20 cellular contexts compared by ENCODE assay signal in the genomic region with DNA sequence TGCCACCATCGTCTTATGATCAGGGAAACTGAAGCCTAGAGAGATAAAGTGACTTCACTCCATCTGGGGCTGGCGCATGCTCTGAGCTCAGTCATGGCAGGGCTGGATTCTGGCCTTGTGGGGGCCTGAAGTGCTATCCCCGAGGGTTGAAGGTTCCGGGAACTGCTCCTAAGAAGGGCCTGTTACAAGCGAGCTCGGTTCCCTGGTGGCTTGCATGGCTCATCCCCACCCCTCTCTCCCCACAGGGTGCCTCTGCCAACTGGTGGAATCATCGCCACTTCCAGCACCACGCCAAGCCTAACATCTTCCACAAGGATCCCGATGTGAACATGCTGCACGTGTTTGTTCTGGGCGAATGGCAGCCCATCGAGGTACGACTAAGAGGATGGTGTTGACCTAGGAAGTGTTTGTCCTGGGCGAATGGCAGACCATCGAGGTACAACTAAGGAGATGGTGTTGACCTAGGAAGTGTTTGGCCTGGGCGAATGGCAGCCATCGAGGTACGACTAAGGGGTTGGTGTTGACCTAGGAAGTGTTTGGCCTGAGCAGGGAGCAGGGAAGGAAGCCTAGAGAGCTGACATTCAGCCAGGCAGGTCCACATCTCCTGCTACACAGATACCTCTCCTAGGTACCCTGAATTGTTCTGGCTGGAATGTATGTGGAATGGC. TPM values are rescaled to one million over a fixed set of nuclear protein-coding genes. Genes with fewer than 3 reads are reported as not detected.
DNase-seq lines count a peak whose midpoint lies in the region; ATAC-seq, FAIRE-seq and TF ChIP-seq lines count a peak whose summit lies in the region.
"Had no signal": no experiment of that assay in that cellular context is flagged by ENCODE, and none has a peak within 500 bp of the region (broad histone marks: within the 10 kb centered on the region; RNA-seq: fewer than 3 reads in every experiment).

No MANE protein-coding gene starts in this region.

- H3K27me3 Mint-ChIP-seq in GM23338 (ENCODE audit: insufficient read depth, low read depth, poor library complexity) (peaks cover 11% of the 10 kb centered on the region), neural crest cell (ENCODE audit: low read depth) (no peaks in the 10 kb centered on the region)

- BruUV-seq in Panc1 (replicated peaks; lab: Mats Ljungman, UMichigan): TSS peak; percentile 29
- BruUV-seq in K562 (replicated peaks; lab: Mats Ljungman, UMichigan): no TSS peak

- POLR2A ChIA-PET in Panc1 (lab: Charles Lee) (no interaction called here), K562 (lab: Yijun Ruan, JAX) (interaction anchor here (0.9 kb wide), 1 partner anchor 14 kb away, joined by 3 read pairs; no protein-coding TSS in a partner anchor)

- H3K27ac ChIP-seq in GM23338 (ENCODE audit: low read depth) (no peak overlapping the region), Panc1 (ENCODE audit: low read length) (no peak overlapping the region), K562 (ENCODE audit: extremely low read depth, low read depth, low read length) (no peak overlapping the region)
- H3K27ac ChIP-seq: BLaER1 treated with 17β-estradiol and CSF1 and Interleukin-3, amounts not matched to agents 10 nM and 100 nM had no signal

- WGBS in K562 (ENCODE audit: insufficient coverage, low coverage, missing lambda C conversion rate): 91% methylated on average over 18 of the region's 18 CpGs

- H3K9me2 ChIP-seq in GM23338 (ENCODE audit: insufficient read depth): no peaks in the 10 kb centered on the region

- in situ Hi-C loops in Panc1 (cut with HindIII; ENCODE audit: low pct_unique_long_range_greater_than_20kb, low sequenced_read_pairs) (no loop called here), K562 (cut with MboI) (no loop called here)

- H3K27me3 ChIP-seq in GM23338 (ENCODE audit: insufficient read depth): no peaks in the 10 kb centered on the region
- H3K27me3 ChIP-seq in Panc1 (ENCODE audit: control insufficient read depth, insufficient read depth, low read length): no peaks in the 10 kb centered on the region
- no peaks in the 10 kb centered on the region for H3K27me3 ChIP-seq in K562 (ENCODE audit: control insufficient read depth in 2 of 2, insufficient read depth in 2 of 2, low read length in 2 of 2)
- H3K27me3 ChIP-seq: BLaER1 treated with 17β-estradiol and CSF1 and Interleukin-3, amounts not matched to agents 10 nM and 100 nM had no signal

- TF ChIP-seq CTCF in GM23338 (conservative IDR thresholded peaks at IDR 0.05; ENCODE audit: low read depth in 2 of 2): no peak
- TF ChIP-seq CTCF in Panc1 (IDR thresholded peaks at IDR 0.05): no peak
- TF ChIP-seq CTCF in K562 (IDR thresholded peaks at IDR 0.05 in 2 of 3, conservative IDR thresholded peaks at IDR 0.05 in 1 of 3; ENCODE audit: insufficient read depth in 2 of 3, low read depth in 1 of 3, low read length in 3 of 3): no peak
- TF ChIP-seq CTCF in neural crest cell (conservative IDR thresholded peaks at IDR 0.05): no peak

- H3K4me2 ChIP-seq in GM23338: no peak overlapping the region
- H3K4me2 ChIP-seq in K562 (ENCODE audit: insufficient read depth, low read length): no peak overlapping the region
- H3K4me2 ChIP-seq: BLaER1 treated with 17β-estradiol and CSF1 and Interleukin-3, amounts not matched to agents 10 nM and 100 nM had no signal

- DNase-seq in GM23338 (ENCODE audit: low spot score) (no peak), Panc1 (ENCODE audit: low read depth, low spot score) (no peak), K562 (ENCODE audit: extremely low read depth in 1 of 4, low spot score in 3 of 4) (no peak), neural crest cell (ENCODE audit: low read depth, low spot score) (no peak), H4 (ENCODE audit: low spot score) (no peak), KG1 (lab: John Stamatoyannopoulos, UW) (no peak)
- DNase-seq: Calu3; CD8-positive, alpha-beta T cell; DMS53; EL; GOT3; NCI-H1092 treated with DMSO at 0.1 percent for 48 hours; NCI-H2081; NCI-H2171 treated with DMSO at 0.1 percent for 48 hours; NCI-H446; NCI-H69; OCI-M1 had no signal

- H3K4me3 Mint-ChIP-seq in GM23338 (no peak overlapping the region), neural crest cell (no peak overlapping the region)
- H3K4me3 Mint-ChIP-seq: CD8-positive, alpha-beta T cell had no signal

- H3K4me1 ChIP-seq in GM23338 (ENCODE audit: insufficient read depth) (no peaks in the 10 kb centered on the region), Panc1 (ENCODE audit: control insufficient read depth, insufficient read depth, low read length) (no peaks in the 10 kb centered on the region), K562 (replicated peaks in 1 of 2; ENCODE audit: control insufficient read depth in 2 of 2, insufficient read depth in 2 of 2, low read length in 2 of 2) (peaks cover under 1 to 21% of the 10 kb centered on the region in 2 experiments; a peak in 4 of 5 replicates)

- H3K9me3 Mint-ChIP-seq in GM23338 (no peaks in the 10 kb centered on the region), neural crest cell (no peaks in the 10 kb centered on the region)
- H3K9me3 Mint-ChIP-seq: CD8-positive, alpha-beta T cell had no signal

- no peaks in the 10 kb centered on the region for H3K9me1 ChIP-seq in K562 (ENCODE audit: control insufficient read depth, insufficient read depth, low read length)

- no peak overlapping the region for H2AFZ ChIP-seq in GM23338
- H2AFZ ChIP-seq in K562 (ENCODE audit: low read depth, low read length): no peak overlapping the region

- H3K36me3 Mint-ChIP-seq in GM23338 (ENCODE audit: low read depth) (peaks cover 96% of the 10 kb centered on the region), neural crest cell (ENCODE audit: low read depth) (peaks cover 52% of the 10 kb centered on the region)
- H3K36me3 Mint-ChIP-seq: CD8-positive, alpha-beta T cell had no signal

- H3F3A ChIP-seq in GM23338 (replicated peaks; ENCODE audit: low read depth): peaks cover 23% of the 10 kb centered on the region; the same call in 1 of the 2 replicates

- H4K20me1 ChIP-seq in GM23338 (replicated peaks; ENCODE audit: insufficient read depth): peaks cover 26% of the 10 kb centered on the region
- H4K20me1 ChIP-seq in K562 (replicated peaks; ENCODE audit: control insufficient read depth, insufficient read depth, low read length): no peaks in the 10 kb centered on the region

- H3K79me2 ChIP-seq in GM23338 (replicated peaks; ENCODE audit: insufficient read depth): peaks cover 19% of the 10 kb centered on the region
- no peaks in the 10 kb centered on the region for H3K79me2 ChIP-seq in K562 (ENCODE audit: control insufficient read depth, insufficient read depth, low read length)

- TF ChIP-seq RAD21 in K562 (CRISPR knock-in tag; conservative IDR thresholded peaks at IDR 0.05 in 1 of 2, IDR thresholded peaks at IDR 0.05 in 1 of 2): no peak

- intact Hi-C loops in Panc1 (cut with micrococcal nuclease; ENCODE audit: unreplicated experiment) (no loop called here), K562 (cut with micrococcal nuclease) (no loop called here)

- H3K9ac ChIP-seq in K562 (ENCODE audit: insufficient read depth in 1 of 2, low read depth in 2 of 2, low read length in 2 of 2): peak overlapping the region in 1 of 2 experiments; percentile 3; a peak in 2 of 4 replicates
- H3K9ac ChIP-seq: BLaER1 treated with 17β-estradiol and CSF1 and Interleukin-3, amounts not matched to agents 10 nM and 100 nM had no signal

- CTCF ChIA-PET in Panc1 (lab: Charles Lee) (no interaction called here), K562 (lab: Yijun Ruan, JAX; ENCODE audit: low intra/inter-chr PET ratio) (no interaction called here)

- H3K9me3 ChIP-seq in Panc1 (ENCODE audit: control insufficient read depth, insufficient read depth, low read depth, low read length) (no peaks in the 10 kb centered on the region), K562 (replicated peaks; ENCODE audit: control insufficient read depth, insufficient read depth, low read depth, low read length) (no peaks in the 10 kb centered on the region)
- H3K9me3 ChIP-seq: BLaER1 treated with 17β-estradiol and CSF1 and Interleukin-3, amounts not matched to agents 10 nM and 100 nM had no signal

- ATAC-seq in GM23338 (no peak), Panc1 (no peak), K562 (no peak), HG03460 (IDR thresholded peaks at IDR 0.05; ENCODE audit: unreplicated experiment) (no peak)
- ATAC-seq: CD8-positive, alpha-beta T cell had no signal

- no peak for TF ChIP-seq EP300 in K562 (IDR thresholded peaks at IDR 0.05; ENCODE audit: low read length)

- H3K4me1 Mint-ChIP-seq in GM23338: peaks cover 2% of the 10 kb centered on the region; the same call in 2 of the 3 replicates
- H3K4me1 Mint-ChIP-seq in neural crest cell: peaks cover 49% of the 10 kb centered on the region

- H3K27ac Mint-ChIP-seq in GM23338 (peak overlapping the region; percentile 12; the same call in 1 of the 2 replicates), neural crest cell (ENCODE audit: unreplicated experiment) (peak overlapping the region; percentile 50)
- H3K27ac Mint-ChIP-seq: CD8-positive, alpha-beta T cell had no signal

- peak; percentile 32 for FAIRE-seq in K562 (lab: Jason Lieb, UNC)
- FAIRE-seq: GM12891 had no signal

- H3K4me3 ChIP-seq in GM23338: no peak overlapping the region
- no peak overlapping the region for H3K4me3 ChIP-seq in Panc1 (ENCODE audit: low read depth in 2 of 2, low read length in 2 of 2)
- no peak overlapping the region for H3K4me3 ChIP-seq in K562
- H3K4me3 ChIP-seq: BLaER1 treated with 17β-estradiol and CSF1 and Interleukin-3, amounts not matched to agents 10 nM and 100 nM had no signal

- H3K36me3 ChIP-seq in GM23338 (ENCODE audit: insufficient read depth) (peaks cover 72% of the 10 kb centered on the region), Panc1 (ENCODE audit: control insufficient read depth, insufficient read depth, low read length) (peaks cover 2% of the 10 kb centered on the region; the same call in 1 of the 2 replicates), K562 (ENCODE audit: control insufficient read depth, insufficient read depth, low read length) (peaks cover 5% of the 10 kb centered on the region; the same call in 1 of the 3 replicates)

- TF ChIP-seq POLR2A in K562 (conservative IDR thresholded peaks at IDR 0.05): no peak

RNA-seq across cellular contexts. Expression of a gene that starts 19.9 kb away (rescaled TPM):
- 354 and 392 TPM in 2 replicates for total RNA-seq in GM23338 (2014; rRNA removed; shearing (Covaris generic))
- 124 and 126 TPM in 2 replicates for polyA plus RNA-seq in GM23338 (2016; fragmentation: Nextera tagmentation; extraction: Ambion mirVana)
- 679 TPM for total RNA-seq in Panc1 (2021; ENCODE audit: unreplicated experiment)
- polyA plus RNA-seq in Panc1 (2012; ENCODE audit: insufficient read length): 887 TPM
- total RNA-seq in K562 (2011; cell fraction: chromatin; rRNA removed; ENCODE audit: low replicate concordance): 49.3 and 107 TPM in 2 replicates
- 68.6 and 70.4 TPM in 2 replicates for total RNA-seq in K562 (2011; cell fraction: nucleolus; rRNA removed)
- total RNA-seq in K562 (2011; cell fraction: nucleoplasm; rRNA removed): 66.5 and 86.0 TPM in 2 replicates
- 13.2 and 17.7 TPM in 2 replicates for total RNA-seq in K562 (2014; rRNA removed)
- total RNA-seq in K562 (2014; rRNA removed; fragmentation: Illumina TruSeq; extraction: Trizol): 14.5 and 16.2 TPM in 2 replicates
- 11.5 and 12.0 TPM in 2 replicates for total RNA-seq in K562 (2015; rRNA removed; fragmentation: Illumina TruSeq; extraction: Trizol)
- 28.6 and 30.4 TPM in 2 replicates for total RNA-seq in K562 (2021)
- 42.8 and 57.1 TPM in 2 replicates for polyA plus RNA-seq in K562 (2011; rRNA removed)
- 45.6 and 51.9 TPM in 2 replicates for polyA plus RNA-seq in K562 (2011; cell fraction: cytosol; rRNA removed)
- 34.1 and 48.4 TPM in 2 replicates for polyA plus RNA-seq in K562 (2011; cell fraction: nucleus; rRNA removed)
- 27.8 and 43.6 TPM in 2 replicates for polyA plus RNA-seq in K562 (2012)
- 33.9 and 39.7 TPM in 2 replicates for polyA plus RNA-seq in K562 (2014; fragmentation: Illumina TruSeq; extraction: Trizol)
- polyA plus RNA-seq in K562 (2014; fragmentation: Nextera tagmentation; extraction: Ambion mirVana): 1 to 10 TPM; 2.9 to 5.3 TPM
- polyA plus RNA-seq in K562 (2014; rRNA removed): 23.9 and 27.2 TPM in 2 replicates
- 38.9 and 48.8 TPM in 2 replicates for polyA minus RNA-seq in K562 (2011; rRNA and poly(A)+ RNA removed)
- 21.3 and 32.6 TPM in 2 replicates for polyA minus RNA-seq in K562 (2011; cell fraction: cytosol; rRNA and poly(A)+ RNA removed)
- 10.5 and 15.2 TPM in 2 replicates for polyA minus RNA-seq in K562 (2011; cell fraction: nucleus; rRNA and poly(A)+ RNA removed)
- total RNA-seq in neural crest cell: 939 and 976 TPM in 2 replicates
- 44.2 and 54.8 TPM in 2 replicates for total RNA-seq in H4 (2014; rRNA removed; shearing (Covaris generic))

RNA-seq across cellular contexts. Expression of a gene that starts 31.2 kb away (rescaled TPM):
- total RNA-seq in GM23338 (2014; rRNA removed; shearing (Covaris generic)): 103 and 119 TPM in 2 replicates
- polyA plus RNA-seq in GM23338 (2016; fragmentation: Nextera tagmentation; extraction: Ambion mirVana): 67.6 and 74.9 TPM in 2 replicates
- total RNA-seq in Panc1 (2021; ENCODE audit: unreplicated experiment): 186 TPM
- 219 TPM for polyA plus RNA-seq in Panc1 (2012; ENCODE audit: insufficient read length)
- 611 and 866 TPM in 2 replicates for total RNA-seq in K562 (2011; cell fraction: chromatin; rRNA removed; ENCODE audit: low replicate concordance)
- 866 and 894 TPM in 2 replicates for total RNA-seq in K562 (2011; cell fraction: nucleolus; rRNA removed)
- 825 and 959 TPM in 2 replicates for total RNA-seq in K562 (2011; cell fraction: nucleoplasm; rRNA removed)
- 250 and 292 TPM in 2 replicates for total RNA-seq in K562 (2014; rRNA removed)
- total RNA-seq in K562 (2014; rRNA removed; fragmentation: Illumina TruSeq; extraction: Trizol): 367 and 390 TPM in 2 replicates
- 353 and 364 TPM in 2 replicates for total RNA-seq in K562 (2015; rRNA removed; fragmentation: Illumina TruSeq; extraction: Trizol)
- total RNA-seq in K562 (2021): 378 and 411 TPM in 2 replicates
- 747 and 864 TPM in 2 replicates for polyA plus RNA-seq in K562 (2011; rRNA removed)
- polyA plus RNA-seq in K562 (2011; cell fraction: cytosol; rRNA removed): 1,005 and 1,028 TPM in 2 replicates
- 277 and 375 TPM in 2 replicates for polyA plus RNA-seq in K562 (2011; cell fraction: nucleus; rRNA removed)
- polyA plus RNA-seq in K562 (2012): 228 and 290 TPM in 2 replicates
- 394 and 457 TPM in 2 replicates for polyA plus RNA-seq in K562 (2014; fragmentation: Illumina TruSeq; extraction: Trizol)
- polyA plus RNA-seq in K562 (2014; fragmentation: Nextera tagmentation; extraction: Ambion mirVana): 100 to 1,000 TPM; 110 to 174 TPM
- polyA plus RNA-seq in K562 (2014; rRNA removed): 295 and 314 TPM in 2 replicates
- polyA minus RNA-seq in K562 (2011; rRNA and poly(A)+ RNA removed): 571 and 760 TPM in 2 replicates
- 555 and 599 TPM in 2 replicates for polyA minus RNA-seq in K562 (2011; cell fraction: cytosol; rRNA and poly(A)+ RNA removed)
- polyA minus RNA-seq in K562 (2011; cell fraction: nucleus; rRNA and poly(A)+ RNA removed): 280 and 292 TPM in 2 replicates
- total RNA-seq in neural crest cell: 245 and 248 TPM in 2 replicates
- 63.2 and 68.0 TPM in 2 replicates for total RNA-seq in H4 (2014; rRNA removed; shearing (Covaris generic))

RNA-seq across cellular contexts. Expression of a gene that starts 43.3 kb away (rescaled TPM):
- total RNA-seq in GM23338 (2014; rRNA removed; shearing (Covaris generic)): 73.5 and 91.4 TPM in 2 replicates
- polyA plus RNA-seq in GM23338 (2016; fragmentation: Nextera tagmentation; extraction: Ambion mirVana) (44.4 and 44.6 TPM in 2 replicates), K562 (2011; rRNA removed) (148 and 226 TPM in 2 replicates), K562 (2014; fragmentation: Illumina TruSeq; extraction: Trizol) (92.0 and 101 TPM in 2 replicates), K562 (2014; fragmentation: Nextera tagmentation; extraction: Ambion mirVana) (1 to 10 TPM in 1 of 2 experiments, under 1 TPM in 1; 0.97 to 3.3 TPM), K562 (2014; rRNA removed) (133 and 139 TPM in 2 replicates)
- total RNA-seq in Panc1 (2021; ENCODE audit: unreplicated experiment) (22.6 TPM), K562 (2014; rRNA removed) (92.7 and 125 TPM in 2 replicates), K562 (2014; rRNA removed; fragmentation: Illumina TruSeq; extraction: Trizol) (18.6 and 32.4 TPM in 2 replicates), K562 (2015; rRNA removed; fragmentation: Illumina TruSeq; extraction: Trizol) (55.1 and 55.3 TPM in 2 replicates), K562 (2021) (105 and 106 TPM in 2 replicates), neural crest cell (13.6 and 17.0 TPM in 2 replicates)
- polyA plus RNA-seq in Panc1 (2012; ENCODE audit: insufficient read length): 31.6 TPM
- 196 and 689 TPM in 2 replicates for total RNA-seq in K562 (2011; cell fraction: chromatin; rRNA removed; ENCODE audit: low replicate concordance)
- total RNA-seq in K562 (2011; cell fraction: nucleolus; rRNA removed): 626 and 786 TPM in 2 replicates
- total RNA-seq in K562 (2011; cell fraction: nucleoplasm; rRNA removed): 287 and 362 TPM in 2 replicates
- 155 and 315 TPM in 2 replicates for polyA plus RNA-seq in K562 (2011; cell fraction: cytosol; rRNA removed)
- polyA plus RNA-seq in K562 (2011; cell fraction: nucleus; rRNA removed): 2,057 and 2,412 TPM in 2 replicates
- 65.8 and 82.0 TPM in 2 replicates for polyA plus RNA-seq in K562 (2012)
- 33.8 and 64.4 TPM in 2 replicates for polyA minus RNA-seq in K562 (2011; rRNA and poly(A)+ RNA removed)
- 109 and 120 TPM in 2 replicates for polyA minus RNA-seq in K562 (2011; cell fraction: cytosol; rRNA and poly(A)+ RNA removed)
- polyA minus RNA-seq in K562 (2011; cell fraction: nucleus; rRNA and poly(A)+ RNA removed): 200 TPM in 2 replicates
- 34.8 and 47.1 TPM in 2 replicates for total RNA-seq in H4 (2014; rRNA removed; shearing (Covaris generic))

RNA-seq across cellular contexts. Expression of a gene that starts 55.3 kb away (rescaled TPM):
- 89.0 and 96.3 TPM in 2 replicates for total RNA-seq in GM23338 (2014; rRNA removed; shearing (Covaris generic))
- polyA plus RNA-seq in GM23338 (2016; fragmentation: Nextera tagmentation; extraction: Ambion mirVana) (78.8 and 85.1 TPM in 2 replicates), K562 (2011; rRNA removed) (91.3 and 124 TPM in 2 replicates), K562 (2014; fragmentation: Illumina TruSeq; extraction: Trizol) (138 and 146 TPM in 2 replicates), K562 (2014; fragmentation: Nextera tagmentation; extraction: Ambion mirVana) (10 to 100 TPM; 58.1 to 86.8 TPM), K562 (2014; rRNA removed) (132 and 136 TPM in 2 replicates)
- total RNA-seq in Panc1 (2021; ENCODE audit: unreplicated experiment) (67.6 TPM), K562 (2014; rRNA removed) (156 and 172 TPM in 2 replicates), K562 (2014; rRNA removed; fragmentation: Illumina TruSeq; extraction: Trizol) (130 and 137 TPM in 2 replicates), K562 (2015; rRNA removed; fragmentation: Illumina TruSeq; extraction: Trizol) (150 and 154 TPM in 2 replicates), K562 (2021) (140 and 150 TPM in 2 replicates), neural crest cell (99.6 TPM in 2 replicates)
- 54.6 TPM for polyA plus RNA-seq in Panc1 (2012; ENCODE audit: insufficient read length)
- 27.9 and 42.4 TPM in 2 replicates for total RNA-seq in K562 (2011; cell fraction: chromatin; rRNA removed; ENCODE audit: low replicate concordance)
- total RNA-seq in K562 (2011; cell fraction: nucleolus; rRNA removed): 50.0 and 60.9 TPM in 2 replicates
- total RNA-seq in K562 (2011; cell fraction: nucleoplasm; rRNA removed): 37.0 and 43.3 TPM in 2 replicates
- polyA plus RNA-seq in K562 (2011; cell fraction: cytosol; rRNA removed): 83.9 and 106 TPM in 2 replicates
- 28.7 and 36.3 TPM in 2 replicates for polyA plus RNA-seq in K562 (2011; cell fraction: nucleus; rRNA removed)
- 122 and 124 TPM in 2 replicates for polyA plus RNA-seq in K562 (2012)
- polyA minus RNA-seq in K562 (2011; rRNA and poly(A)+ RNA removed): 77.5 and 111 TPM in 2 replicates
- polyA minus RNA-seq in K562 (2011; cell fraction: cytosol; rRNA and poly(A)+ RNA removed): 54.2 and 76.3 TPM in 2 replicates
- polyA minus RNA-seq in K562 (2011; cell fraction: nucleus; rRNA and poly(A)+ RNA removed): 29.8 and 34.1 TPM in 2 replicates
- total RNA-seq in H4 (2014; rRNA removed; shearing (Covaris generic)): 104 and 118 TPM in 2 replicates

RNA-seq across cellular contexts. Expression of a gene that starts 55.6 kb away (rescaled TPM):
- 71.3 and 73.3 TPM in 2 replicates for total RNA-seq in GM23338 (2014; rRNA removed; shearing (Covaris generic))
- 519 and 553 TPM in 2 replicates for polyA plus RNA-seq in GM23338 (2016; fragmentation: Nextera tagmentation; extraction: Ambion mirVana)
- total RNA-seq in Panc1 (2021; ENCODE audit: unreplicated experiment): 139 TPM
- 283 TPM for polyA plus RNA-seq in Panc1 (2012; ENCODE audit: insufficient read length)
- 88.0 and 142 TPM in 2 replicates for total RNA-seq in K562 (2011; cell fraction: chromatin; rRNA removed; ENCODE audit: low replicate concordance)
- total RNA-seq in K562 (2011; cell fraction: nucleolus; rRNA removed): 195 and 216 TPM in 2 replicates
- 192 and 237 TPM in 2 replicates for total RNA-seq in K562 (2011; cell fraction: nucleoplasm; rRNA removed)
- total RNA-seq in K562 (2014; rRNA removed): 97.2 and 153 TPM in 2 replicates
- total RNA-seq in K562 (2014; rRNA removed; fragmentation: Illumina TruSeq; extraction: Trizol): 227 and 239 TPM in 2 replicates
- total RNA-seq in K562 (2015; rRNA removed; fragmentation: Illumina TruSeq; extraction: Trizol): 221 and 231 TPM in 2 replicates
- total RNA-seq in K562 (2021): 168 and 200 TPM in 2 replicates
- polyA plus RNA-seq in K562 (2011; rRNA removed): 630 and 713 TPM in 2 replicates
- polyA plus RNA-seq in K562 (2011; cell fraction: cytosol; rRNA removed): 728 and 1,027 TPM in 2 replicates
- polyA plus RNA-seq in K562 (2011; cell fraction: nucleus; rRNA removed): 254 and 417 TPM in 2 replicates
- 426 and 696 TPM in 2 replicates for polyA plus RNA-seq in K562 (2012)
- 213 and 256 TPM in 2 replicates for polyA plus RNA-seq in K562 (2014; fragmentation: Illumina TruSeq; extraction: Trizol)
- 100 to 1,000 TPM; 794 to 856 TPM for polyA plus RNA-seq in K562 (2014; fragmentation: Nextera tagmentation; extraction: Ambion mirVana)
- polyA plus RNA-seq in K562 (2014; rRNA removed): 199 and 268 TPM in 2 replicates
- 155 and 167 TPM in 2 replicates for polyA minus RNA-seq in K562 (2011; rRNA and poly(A)+ RNA removed)
- 111 and 157 TPM in 2 replicates for polyA minus RNA-seq in K562 (2011; cell fraction: cytosol; rRNA and poly(A)+ RNA removed)
- polyA minus RNA-seq in K562 (2011; cell fraction: nucleus; rRNA and poly(A)+ RNA removed): 46.0 and 84.9 TPM in 2 replicates
- total RNA-seq in neural crest cell: 162 and 174 TPM in 2 replicates
- total RNA-seq in H4 (2014; rRNA removed; shearing (Covaris generic)): 133 and 142 TPM in 2 replicates
